ENCODE assay signal across 13 cellular contexts in the genomic region with DNA sequence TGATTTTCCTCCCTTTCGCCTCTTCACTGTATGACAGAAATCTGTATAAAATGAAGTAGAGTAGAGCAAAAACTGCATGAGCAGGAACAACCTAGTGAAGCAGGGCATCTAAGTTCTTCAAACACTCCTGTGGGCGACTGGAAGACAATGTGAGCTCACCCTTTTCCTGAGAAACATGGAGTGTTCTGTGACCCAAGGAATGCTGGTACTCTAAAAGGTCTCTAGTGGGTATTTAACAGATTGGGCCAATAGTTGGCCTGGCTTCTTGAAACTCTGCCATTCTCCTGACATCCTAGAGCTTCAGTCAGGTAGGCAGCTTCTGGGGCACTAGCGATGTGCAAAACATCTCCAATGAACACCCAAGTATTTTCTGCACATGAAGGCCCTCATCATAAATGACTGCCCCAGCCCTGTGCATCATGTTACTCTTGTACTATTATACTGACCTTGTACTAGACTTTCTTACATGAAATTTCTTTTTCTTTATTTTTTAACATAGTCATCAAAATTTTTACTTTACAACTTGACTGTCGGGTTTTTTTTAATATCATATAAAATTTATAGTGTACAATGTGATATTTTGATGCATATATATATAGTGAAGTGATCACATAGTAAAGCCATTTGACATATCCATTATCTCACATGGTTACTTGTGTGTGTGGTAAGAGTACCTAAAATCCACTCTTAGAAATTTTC.
A peak's percentile ranks its signal among the peaks of the same experiment; 100 is the strongest.
DNase-seq lines count a peak whose midpoint lies in the region; ATAC-seq and TF ChIP-seq lines count a peak whose summit lies in the region.
"Had no signal": no experiment of that assay in that cellular context is flagged by ENCODE, and none has a peak within 500 bp of the region (broad histone marks: within the 10 kb centered on the region; RNA-seq: fewer than 3 reads in every experiment).

No MANE protein-coding gene starts in this region.

- H3K4me1 ChIP-seq in lower lobe of right lung: no peaks in the 10 kb centered on the region

- intact Hi-C loops in lower lobe of right lung (cut with DNase I): no loop called here

- H3K27ac ChIP-seq in 22Rv1: peak overlapping the region; percentile 100
- H3K27ac ChIP-seq in lower lobe of right lung: no peak overlapping the region

- peak; percentile 28 for DNase-seq in NCI-H69 (lab: John Stamatoyannopoulos, UW)
- DNase-seq in left lobe of liver (ENCODE audit: low spot score): no peak
- DNase-seq in lower lobe of right lung: no peak
- no peak for DNase-seq in AG08396 (ENCODE audit: low spot score)
- no peak for DNase-seq in MV-4-11 (lab: John Stamatoyannopoulos, UW)
- no peak for DNase-seq in activated CD8-positive, alpha-beta memory T cell treated with anti-CD3 and anti-CD28 coated beads, Interleukin-2, amount 50 U/mL, for 48 hours
- DNase-seq: CD8-positive, alpha-beta T cell; COR-L47; DMS153; GF-D8 had no signal

- ATAC-seq in left lobe of liver: peak; percentile 10
- ATAC-seq in lower lobe of right lung: peak in 1 of 2 donors; percentile 47
- no peak for ATAC-seq in HG02623 (IDR thresholded peaks at IDR 0.05; ENCODE audit: unreplicated experiment)
- ATAC-seq: CD8-positive, alpha-beta T cell; HCT116 had no signal

- H3K36me3 ChIP-seq in lower lobe of right lung: no peaks in the 10 kb centered on the region

- no peaks in the 10 kb centered on the region for H3K9me3 ChIP-seq in lower lobe of right lung

- no peaks in the 10 kb centered on the region for H3K27me3 ChIP-seq in lower lobe of right lung (ENCODE audit: low read depth)

- peak overlapping the region; percentile 16 for H3K4me3 ChIP-seq in lower lobe of right lung

- TF ChIP-seq CTCF in 22Rv1 (IDR thresholded peaks at IDR 0.05): no peak
- no peak for TF ChIP-seq CTCF in lower lobe of right lung (IDR thresholded peaks at IDR 0.05)
